Comparison of ENCODE assay signal across 15 cellular contexts in the genomic region with DNA sequence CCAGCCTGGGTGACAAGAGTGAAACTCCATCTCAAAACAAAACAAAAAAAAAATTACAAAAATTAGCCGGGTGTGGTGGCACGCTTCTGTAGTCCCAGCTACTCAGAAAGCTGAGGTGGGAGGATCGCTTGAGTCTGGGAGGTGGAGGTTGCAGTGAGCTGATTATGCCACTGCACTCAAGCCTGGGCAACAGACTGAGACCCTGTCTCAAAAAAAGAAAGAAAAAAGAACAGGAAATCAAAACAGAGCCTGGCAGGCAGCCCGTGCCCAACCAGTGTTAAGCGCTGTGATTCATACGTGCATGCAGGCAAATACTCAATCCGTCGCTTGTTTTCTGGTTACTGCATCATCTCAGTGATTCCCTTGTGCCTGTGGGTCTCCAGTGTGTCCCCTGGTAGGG. TPM values are rescaled to one million over a fixed set of nuclear protein-coding genes. Genes with fewer than 3 reads are reported as not detected.
DNase-seq lines count a peak whose midpoint lies in the region; ATAC-seq and TF ChIP-seq lines count a peak whose summit lies in the region.
"Had no signal": no experiment of that assay in that cellular context is flagged by ENCODE, and none has a peak within 500 bp of the region (broad histone marks: within the 10 kb centered on the region; RNA-seq: fewer than 3 reads in every experiment).

No MANE protein-coding gene starts in this region.

- peaks cover 0 to 4% of the 10 kb centered on the region in 2 donors for H3K4me1 ChIP-seq in uterus
- H3K4me1 ChIP-seq: SJCRH30 had no signal

- TF ChIP-seq POLR2A in uterus (IDR thresholded peaks at IDR 0.05): no peak

- H3K27ac ChIP-seq in uterus: peak overlapping the region; percentile 79 to 83
- H3K27ac ChIP-seq: C4-2B, SJCRH30 had no signal

- H3K4me1 Mint-ChIP-seq in natural killer cell (peaks cover 22 to 47% of the 10 kb centered on the region in 2 donors), activated B cell treated with CpG ODN at 0.5 μM for 24 hours (peaks cover 20% of the 10 kb centered on the region), immature natural killer cell (peaks cover 5 to 16% of the 10 kb centered on the region in 2 donors)
- peaks cover 10 to 20% of the 10 kb centered on the region in 2 donors for H3K4me1 Mint-ChIP-seq in natural killer cell treated with Interleukin-12 subunit alpha and Interleukin-12 subunit beta and Interleukin-15 and Interleukin-18, amount 100 ng/mL, for 72 hours (ENCODE audit: low read depth in 2 of 2)

- CTCF ChIA-PET in activated B cell treated with CpG ODN at 0.5 μM for 24 hours (lab: Charles Lee): interaction anchor here (1.2 to 8.5 kb wide), 2 partner anchors 19 to 39 kb away, joined by 3 to 76 read pairs; a partner anchor contains a TSS

- no peak for TF ChIP-seq CTCF in natural killer cell (IDR thresholded peaks at IDR 0.05)
- no peak for TF ChIP-seq CTCF in activated B cell treated with CpG ODN at 0.5 μM for 24 hours (IDR thresholded peaks at IDR 0.05)
- no peak for TF ChIP-seq CTCF in uterus (IDR thresholded peaks at IDR 0.05)

- H3K27me3 ChIP-seq in uterus: no peaks in the 10 kb centered on the region
- H3K27me3 ChIP-seq: SJCRH30, stomach had no signal

- H3K9me3 Mint-ChIP-seq in natural killer cell: no peaks in the 10 kb centered on the region
- H3K9me3 Mint-ChIP-seq in natural killer cell treated with Interleukin-12 subunit alpha and Interleukin-12 subunit beta and Interleukin-15 and Interleukin-18, amount 100 ng/mL, for 72 hours: no peaks in the 10 kb centered on the region
- H3K9me3 Mint-ChIP-seq in activated B cell treated with CpG ODN at 0.5 μM for 24 hours: no peaks in the 10 kb centered on the region
- no peaks in the 10 kb centered on the region for H3K9me3 Mint-ChIP-seq in immature natural killer cell

- POLR2A ChIA-PET in activated B cell treated with CpG ODN at 0.5 μM for 24 hours (lab: Charles Lee): interaction anchor here (0.6 to 3.0 kb wide), 11 partner anchors 9 to 38 kb away, joined by 3 to 12 read pairs (median 7); a partner anchor contains a TSS

- H3K27ac Mint-ChIP-seq in natural killer cell (peak overlapping the region; percentile 87 to 92), activated B cell treated with CpG ODN at 0.5 μM for 24 hours (peak overlapping the region; percentile 85), immature natural killer cell (peak overlapping the region in 2 of 6 donors; percentile 12 to 57)
- H3K27ac Mint-ChIP-seq in natural killer cell treated with Interleukin-12 subunit alpha and Interleukin-12 subunit beta and Interleukin-15 and Interleukin-18, amount 100 ng/mL, for 72 hours: no peak overlapping the region

- intact Hi-C loops in natural killer cell (cut with micrococcal nuclease) (no loop called here), activated B cell treated with CpG ODN at 0.5 μM for 24 hours (cut with micrococcal nuclease) (loop anchor here (1.0 kb wide), 1 partner anchor 19 kb away; no protein-coding TSS in a partner anchor), uterus (cut with DNase I; ENCODE audit: low total_unique reads) (no loop called here)

- no peaks in the 10 kb centered on the region for H3K36me3 Mint-ChIP-seq in natural killer cell
- H3K36me3 Mint-ChIP-seq in natural killer cell treated with Interleukin-12 subunit alpha and Interleukin-12 subunit beta and Interleukin-15 and Interleukin-18, amount 100 ng/mL, for 72 hours: peaks cover 11% of the 10 kb centered on the region
- peaks cover 71% of the 10 kb centered on the region for H3K36me3 Mint-ChIP-seq in activated B cell treated with CpG ODN at 0.5 μM for 24 hours (ENCODE audit: low read depth)
- H3K36me3 Mint-ChIP-seq in immature natural killer cell: peaks cover 10 to 51% (median 18%) of the 10 kb centered on the region in 3 donors

- peak overlapping the region; percentile 53 for H3K4me3 Mint-ChIP-seq in natural killer cell
- H3K4me3 Mint-ChIP-seq in natural killer cell treated with Interleukin-12 subunit alpha and Interleukin-12 subunit beta and Interleukin-15 and Interleukin-18, amount 100 ng/mL, for 72 hours: no peak overlapping the region
- H3K4me3 Mint-ChIP-seq in activated B cell treated with CpG ODN at 0.5 μM for 24 hours: peak overlapping the region; percentile 19
- no peak overlapping the region for H3K4me3 Mint-ChIP-seq in immature natural killer cell

- H3K9me3 ChIP-seq in uterus: no peaks in the 10 kb centered on the region
- H3K9me3 ChIP-seq: SJCRH30, stomach had no signal

- ATAC-seq in natural killer cell: no peak
- ATAC-seq in natural killer cell treated with Interleukin-12 subunit alpha and Interleukin-12 subunit beta and Interleukin-15 and Interleukin-18, amount 100 ng/mL, for 72 hours: no peak
- peak; percentile 67 for ATAC-seq in activated B cell treated with CpG ODN at 0.5 μM for 24 hours (ENCODE audit: low read depth)
- no peak for ATAC-seq in HG03159 (IDR thresholded peaks at IDR 0.05; ENCODE audit: unreplicated experiment)

- H3K27me3 Mint-ChIP-seq in natural killer cell (ENCODE audit: low read depth in 2 of 2) (no peaks in the 10 kb centered on the region), activated B cell treated with CpG ODN at 0.5 μM for 24 hours (no peaks in the 10 kb centered on the region), immature natural killer cell (ENCODE audit: low read depth in 3 of 3) (peaks cover 21 to 60% (median 39%) of the 10 kb centered on the region in 3 donors)
- no peaks in the 10 kb centered on the region for H3K27me3 Mint-ChIP-seq in natural killer cell treated with Interleukin-12 subunit alpha and Interleukin-12 subunit beta and Interleukin-15 and Interleukin-18, amount 100 ng/mL, for 72 hours

- DNase-seq in natural killer cell: no peak
- DNase-seq in natural killer cell treated with Interleukin-12 subunit alpha and Interleukin-12 subunit beta and Interleukin-15 and Interleukin-18, amount 100 ng/mL, for 72 hours (ENCODE audit: low spot score): no peak
- DNase-seq in activated B cell treated with CpG ODN at 0.5 μM for 24 hours: no peak
- DNase-seq in immature natural killer cell: peak in 2 of 3 donors; percentile 5
- no peak for DNase-seq in uterus
- no peak for DNase-seq in RPMI8226
- DNase-seq in AG08395 (ENCODE audit: low spot score): no peak
- DNase-seq: GDM1; KBM-7; NCI-H1930; SJCRH30; stimulated activated CD4-positive, alpha-beta T cell treated with anti-CD3 and anti-CD28 coated beads, Interleukin-2, amount 100 ng/mL, for 48 hours; stomach had no signal

- H3K36me3 ChIP-seq in uterus: no peaks in the 10 kb centered on the region

- no peak overlapping the region for H3K4me3 ChIP-seq in uterus
- H3K4me3 ChIP-seq: SJCRH30, stomach had no signal

RNA-seq across cellular contexts. Expression of a gene that starts 18.2 kb away (rescaled TPM):
- 100 to 1,000 TPM; 397 to 569 (median 557) TPM for total RNA-seq in natural killer cell
- 100 to 1,000 TPM; 225 to 449 TPM for total RNA-seq in natural killer cell treated with Interleukin-12 subunit alpha and Interleukin-12 subunit beta and Interleukin-15 and Interleukin-18, amount 100 ng/mL, for 72 hours
- 210 and 211 TPM in 2 replicates for total RNA-seq in activated B cell treated with CpG ODN at 0.5 μM for 24 hours
- 100 to 1,000 TPM; 117 to 177 (median 144) TPM for polyA plus RNA-seq in immature natural killer cell
- 10 to 100 TPM; 41.3 to 91.2 (median 52.8) TPM for total RNA-seq in uterus

RNA-seq across cellular contexts. Expression of a gene that starts 19.7 kb away (rescaled TPM):
- total RNA-seq in natural killer cell (1,000 to 10,000 TPM; 1,036 to 1,703 (median 1,382) TPM), activated B cell treated with CpG ODN at 0.5 μM for 24 hours (129 and 135 TPM in 2 replicates), uterus (100 to 1,000 TPM in 1 of 4 donors, 10 to 100 TPM in 3; 32.1 to 217 (median 57.7) TPM)
- 100 to 1,000 TPM; 348 to 798 TPM for total RNA-seq in natural killer cell treated with Interleukin-12 subunit alpha and Interleukin-12 subunit beta and Interleukin-15 and Interleukin-18, amount 100 ng/mL, for 72 hours
- 100 to 1,000 TPM; 360 to 783 (median 485) TPM for polyA plus RNA-seq in immature natural killer cell

RNA-seq across cellular contexts. Expression of a gene that starts 32.2 kb away (rescaled TPM):
- total RNA-seq in natural killer cell (100 to 1,000 TPM; 323 to 351 (median 350) TPM), activated B cell treated with CpG ODN at 0.5 μM for 24 hours (139 and 159 TPM in 2 replicates), uterus (100 to 1,000 TPM in 1 of 4 donors, 10 to 100 TPM in 3; 56.2 to 129 (median 82.4) TPM)
- 100 to 1,000 TPM; 140 to 160 TPM for total RNA-seq in natural killer cell treated with Interleukin-12 subunit alpha and Interleukin-12 subunit beta and Interleukin-15 and Interleukin-18, amount 100 ng/mL, for 72 hours
- polyA plus RNA-seq in immature natural killer cell: 10 to 100 TPM; 74.3 to 94.6 (median 84.7) TPM

Comparison
In these comparisons a context has a peak if more than half of its experiments do, and no peak if none do; other contexts are left out.
1. H3K27ac Mint-ChIP-seq: peak in natural killer cell (2 of 2) and activated B cell treated with CpG ODN at 0.5 μM for 24 hours (single experiment); none in natural killer cell treated with Interleukin-12 subunit alpha and Interleukin-12 subunit beta and Interleukin-15 and Interleukin-18, amount 100 ng/mL, for 72 hours (0 of 2).
2. H3K4me3 Mint-ChIP-seq: peak in natural killer cell (single experiment) and activated B cell treated with CpG ODN at 0.5 μM for 24 hours (single experiment); none in natural killer cell treated with Interleukin-12 subunit alpha and Interleukin-12 subunit beta and Interleukin-15 and Interleukin-18, amount 100 ng/mL, for 72 hours (single experiment) and immature natural killer cell (0 of 5).
3. DNase-seq: peak in immature natural killer cell (2 of 3); none in natural killer cell (single experiment), natural killer cell treated with Interleukin-12 subunit alpha and Interleukin-12 subunit beta and Interleukin-15 and Interleukin-18, amount 100 ng/mL, for 72 hours (single experiment), activated B cell treated with CpG ODN at 0.5 μM for 24 hours (single experiment), uterus (0 of 2), RPMI8226 (single experiment) and AG08395 (single experiment).